In genomic region chr4:173532725-173533511, GRCh38 we compare ENCODE assay signal across 33 cellular contexts. TPM values are rescaled to one million over a fixed set of nuclear protein-coding genes. Genes with fewer than 3 reads are reported as not detected.
A peak's percentile ranks its signal among the peaks of the same experiment; 100 is the strongest.
DNase-seq lines count a peak whose midpoint lies in the region; ATAC-seq and TF ChIP-seq lines count a peak whose summit lies in the region.
"Had no signal": no experiment of that assay in that cellular context is flagged by ENCODE, and none has a peak within 500 bp of the region (broad histone marks: within the 10 kb centered on the region; RNA-seq: fewer than 3 reads in every experiment).

No MANE protein-coding gene starts in this region.

- peaks cover 31% of the 10 kb centered on the region; the same call in 1 of the 2 replicates for H3F3A ChIP-seq in GM23338 (replicated peaks; ENCODE audit: low read depth)

- H3K4me3 Mint-ChIP-seq in GM23338 (no peak overlapping the region), endothelial cell (ENCODE audit: unreplicated experiment) (peak overlapping the region; percentile 34)
- H3K4me3 Mint-ChIP-seq: activated CD8-positive, alpha-beta T cell treated with anti-CD3 and anti-CD28 coated beads for 36 hours; activated naive CD4-positive, alpha-beta T cell treated with anti-CD3 and anti-CD28 coated beads, Interleukin-2, amount 50 U/mL, for 24 hours; natural killer cell treated with Interleukin-12 subunit alpha and Interleukin-12 subunit beta and Interleukin-15 and Interleukin-18, amount 100 ng/mL, for 72 hours had no signal

- H3K23ac ChIP-seq in neuronal stem cell (ENCODE audit: low read depth, low read length, poor library complexity): peak overlapping the region; percentile 7

- no peak overlapping the region for H2BK12ac ChIP-seq in neuronal stem cell (ENCODE audit: low read length)

- H3K4me2 ChIP-seq in GM23338 (no peak overlapping the region), neuronal stem cell (ENCODE audit: insufficient read depth, low read length, poor library complexity, severe bottlenecking) (no peak overlapping the region)

- no peak overlapping the region for H2BK120ac ChIP-seq in neuronal stem cell (ENCODE audit: low read depth, low read length)

- H3K4me1 Mint-ChIP-seq in GM23338 (peaks cover 43% of the 10 kb centered on the region), endothelial cell (ENCODE audit: unreplicated experiment) (peaks cover 22% of the 10 kb centered on the region)

- H3K36me3 Mint-ChIP-seq in GM23338 (ENCODE audit: low read depth): peaks cover 2% of the 10 kb centered on the region; the same call in 1 of the 3 replicates
- H3K36me3 Mint-ChIP-seq in endothelial cell (ENCODE audit: low read depth, unreplicated experiment): peaks cover 4% of the 10 kb centered on the region

- H4K20me1 ChIP-seq in GM23338 (replicated peaks; ENCODE audit: insufficient read depth): peaks cover 53% of the 10 kb centered on the region

- no peak overlapping the region for H4K91ac ChIP-seq in neuronal stem cell (ENCODE audit: low read depth, low read length, poor library complexity)

- H3K27me3 Mint-ChIP-seq in GM23338 (ENCODE audit: insufficient read depth, low read depth, poor library complexity) (peaks cover 97% of the 10 kb centered on the region), endothelial cell (ENCODE audit: unreplicated experiment) (peaks cover 37% of the 10 kb centered on the region)

- no peak overlapping the region for H3K27ac ChIP-seq in GM23338 (ENCODE audit: low read depth)
- H3K27ac ChIP-seq in neuronal stem cell (replicated peaks; ENCODE audit: low read length): no peak overlapping the region
- H3K27ac ChIP-seq: tibial nerve had no signal

- no peak overlapping the region for H2BK15ac ChIP-seq in neuronal stem cell (ENCODE audit: low read length)

- peak overlapping the region; percentile 99 for H3K4me3 ChIP-seq in BE2C (ENCODE audit: low read depth, low read length)
- H3K4me3 ChIP-seq in GM23338: no peak overlapping the region
- H3K4me3 ChIP-seq in neuronal stem cell (ENCODE audit: low read length in 2 of 2): peak overlapping the region in 1 of 2 donors; percentile 43
- H3K4me3 ChIP-seq: GM12878, lung, tibial nerve had no signal

- no peak for DNase-seq in BE2C
- DNase-seq in GM23338 (ENCODE audit: low spot score): peak; percentile 4
- DNase-seq in endothelial cell (ENCODE audit: low spot score): no peak
- no peak for DNase-seq in neuronal stem cell (ENCODE audit: low spot score)
- no peak for DNase-seq in islet precursor cell
- DNase-seq in nucleus accumbens (lab: John Stamatoyannopoulos, UW): no peak
- DNase-seq in NCI-H1436 (lab: John Stamatoyannopoulos, UW): no peak
- DNase-seq: ACHN; activated CD8-positive, alpha-beta memory T cell treated with anti-CD3 and anti-CD28 coated beads, Interleukin-2, amount 50 U/mL, for 48 hours; activated CD8-positive, alpha-beta T cell treated with anti-CD3 and anti-CD28 coated beads for 36 hours; amygdala; DMS 273 treated with DMSO at 0.1 percent for 48 hours; EL; Kasumi-1; kidney; NCI-H1417 treated with DMSO at 0.1 percent for 48 hours; NCI-H2107; NCI-H345; SHP77 treated with DMSO at 0.1 percent for 48 hours; stimulated activated CD4-positive, alpha-beta T cell treated with anti-CD3 and anti-CD28 coated beads, Interleukin-2, amount 100 ng/mL, for 24 hours; stimulated activated CD8-positive, alpha-beta memory T cell treated with anti-CD3 and anti-CD28 coated beads, Interleukin-4, amount 100 ng/mL, for 48 hours; SW 1271 had no signal

- no peaks in the 10 kb centered on the region for H3K79me2 ChIP-seq in GM23338 (replicated peaks; ENCODE audit: insufficient read depth)

- H2AFZ ChIP-seq in GM23338: no peak overlapping the region
- H2AFZ ChIP-seq in neuronal stem cell (ENCODE audit: low read length): no peak overlapping the region

- no peaks in the 10 kb centered on the region for H3K9me2 ChIP-seq in GM23338 (ENCODE audit: insufficient read depth)

- no peak overlapping the region for H3K9ac ChIP-seq in neuronal stem cell (ENCODE audit: low read depth, low read length, poor library complexity)

- H3K27ac Mint-ChIP-seq in GM23338 (no peak overlapping the region), endothelial cell (ENCODE audit: unreplicated experiment) (no peak overlapping the region)
- H3K27ac Mint-ChIP-seq: activated CD8-positive, alpha-beta T cell treated with anti-CD3 and anti-CD28 coated beads for 36 hours; activated naive CD4-positive, alpha-beta T cell treated with anti-CD3 and anti-CD28 coated beads, Interleukin-2, amount 50 U/mL, for 24 hours; activated T-helper 2 cell treated with anti-CD3 and anti-CD28 coated beads, Interferon-gamma antibody, Interleukin-2, Interleukin-4, amounts not matched to agents 10 μg/mL and 5 μg/mL and 100 μg/mL, durations not matched to agents 14 hours and 24 hours and 36 hours; natural killer cell treated with Interleukin-12 subunit alpha and Interleukin-12 subunit beta and Interleukin-15 and Interleukin-18, amount 100 ng/mL, for 72 hours had no signal

- no peak overlapping the region for H3K4ac ChIP-seq in neuronal stem cell (ENCODE audit: low read length)

- H3K27me3 ChIP-seq in BE2C (no peaks in the 10 kb centered on the region), GM23338 (ENCODE audit: insufficient read depth) (peaks cover 99% of the 10 kb centered on the region), neuronal stem cell (ENCODE audit: control insufficient read depth in 3 of 3, insufficient read depth in 3 of 3, low read depth in 1 of 3, low read length in 3 of 3) (peaks cover 50 to 97% (median 95%) of the 10 kb centered on the region in 3 experiments)

- no peak overlapping the region for H2BK5ac ChIP-seq in neuronal stem cell (ENCODE audit: low read length)

- TF ChIP-seq CTCF in BE2C (IDR thresholded peaks at IDR 0.05; ENCODE audit: low read depth, low read length) (no peak), GM23338 (conservative IDR thresholded peaks at IDR 0.05; ENCODE audit: low read depth in 2 of 2) (no peak), endothelial cell (IDR thresholded peaks at IDR 0.05; ENCODE audit: unreplicated experiment) (no peak)

- H3K9me3 Mint-ChIP-seq in GM23338 (peaks cover 7% of the 10 kb centered on the region; the same call in 1 of the 3 replicates), endothelial cell (ENCODE audit: unreplicated experiment) (no peaks in the 10 kb centered on the region)
- H3K9me3 Mint-ChIP-seq: activated CD8-positive, alpha-beta T cell treated with anti-CD3 and anti-CD28 coated beads for 36 hours had no signal

- H4K8ac ChIP-seq in neuronal stem cell (ENCODE audit: low read depth, low read length): no peak overlapping the region

- no peaks in the 10 kb centered on the region for H3K4me1 ChIP-seq in BE2C
- H3K4me1 ChIP-seq in GM23338 (ENCODE audit: insufficient read depth): peaks cover 42% of the 10 kb centered on the region
- peaks cover 2% of the 10 kb centered on the region in 2 donors for H3K4me1 ChIP-seq in neuronal stem cell (ENCODE audit: control insufficient read depth in 2 of 2, insufficient read depth in 1 of 2, low read depth in 1 of 2, low read length in 2 of 2)

- H3K79me1 ChIP-seq in neuronal stem cell (ENCODE audit: low read depth, low read length): no peaks in the 10 kb centered on the region

- H2AK5ac ChIP-seq in neuronal stem cell (ENCODE audit: low read depth, low read length): no peak overlapping the region

- no peak overlapping the region for H3K18ac ChIP-seq in neuronal stem cell (ENCODE audit: low read length)

- WGBS in neuronal stem cell (ENCODE audit: extremely low coverage in 2 of 2, insufficient read length in 2 of 2, insufficient replicate concordance in 1 of 2), 2 donors: no CpG with 5 or more reads among the region's 4 CpGs

- ATAC-seq in GM23338 (no peak), GM21717 (IDR thresholded peaks at IDR 0.05; ENCODE audit: unreplicated experiment) (no peak)
- ATAC-seq: activated CD8-positive, alpha-beta T cell treated with anti-CD3 and anti-CD28 coated beads for 36 hours; GM12878; Panc1 had no signal

- H3K36me3 ChIP-seq in BE2C (peaks cover 94% of the 10 kb centered on the region), GM23338 (ENCODE audit: insufficient read depth) (no peaks in the 10 kb centered on the region), neuronal stem cell (replicated peaks in 1 of 2; ENCODE audit: control insufficient read depth in 2 of 2, insufficient read depth in 2 of 2, low read length in 2 of 2) (no peaks in the 10 kb centered on the region)
- H3K36me3 ChIP-seq: tibial nerve had no signal

- no peak overlapping the region for H3K14ac ChIP-seq in neuronal stem cell (ENCODE audit: low read length)

- no peaks in the 10 kb centered on the region for H3K9me3 ChIP-seq in BE2C
- H3K9me3 ChIP-seq in neuronal stem cell (replicated peaks in 1 of 2; ENCODE audit: control insufficient read depth in 2 of 2, insufficient read depth in 1 of 2, low read depth in 1 of 2, low read length in 2 of 2): peaks cover 8 to 16% of the 10 kb centered on the region in 2 donors
- H3K9me3 ChIP-seq: tibial nerve had no signal

TF ChIP-seq in GM23338, 12 proteins besides CTCF, POLR2A, EP300 and RAD21 (continues in another document):
- no peak for TF ChIP-seq ZNF114 (CRISPR knock-in tag; IDR thresholded peaks at IDR 0.05)

RNA-seq across cellular contexts. Expression of gene HAND2, which starts 2.9 kb away (rescaled TPM):
- 244 TPM for polyA plus RNA-seq in BE2C (2012; ENCODE audit: insufficient read depth, insufficient read length, low read depth)
- not detected in 2 replicates for total RNA-seq in GM23338 (2014; rRNA removed; shearing (Covaris generic))
- 0.15 TPM in 1 of 2 replicates, not detected in the other for polyA plus RNA-seq in GM23338 (2016; fragmentation: Nextera tagmentation; extraction: Ambion mirVana)
- 1.5 TPM for total RNA-seq in endothelial cell (ENCODE audit: unreplicated experiment)
- 0.06 TPM for polyA plus RNA-seq in neuronal stem cell (2013, experiment 1 of 2)
- 0.12 TPM for polyA plus RNA-seq in neuronal stem cell (2013, experiment 2 of 2)
- total RNA-seq: activated CD8-positive, alpha-beta T cell treated with anti-CD3 and anti-CD28 coated beads for 36 hours; activated T-helper 2 cell treated with anti-CD3 and anti-CD28 coated beads, Interferon-gamma antibody, Interleukin-2, Interleukin-4, amounts not matched to agents 10 μg/mL and 5 μg/mL and 100 μg/mL, durations not matched to agents 14 hours and 24 hours and 36 hours; glomerular endothelial cell; GM12878; mononuclear cell; natural killer cell treated with Interleukin-12 subunit alpha and Interleukin-12 subunit beta and Interleukin-15 and Interleukin-18, amount 100 ng/mL, for 72 hours; osteocyte had no signal
